27 cellular contexts compared by ENCODE assay signal in genomic region chr13:77891486-77891885, GRCh38. TPM values are rescaled to one million over a fixed set of nuclear protein-coding genes. Genes with fewer than 3 reads are reported as not detected.
"Had no signal": no experiment of that assay in that cellular context is flagged by ENCODE, and none has a peak within 500 bp of the region (broad histone marks: within the 10 kb centered on the region; RNA-seq: fewer than 3 reads in every experiment).

No MANE protein-coding gene starts in this region.

- DNase-seq: activated CD4-positive, alpha-beta T cell treated with anti-CD3 and anti-CD28 coated beads for 36 hours; activated CD4-positive, CD25-positive, alpha-beta regulatory T cell; activated CD8-positive, alpha-beta memory T cell treated with anti-CD3 and anti-CD28 coated beads, Interleukin-2, amount 10 ng/mL, durations not matched to agents 7 days and 5 days; activated CD8-positive, alpha-beta T cell treated with anti-CD3 and anti-CD28 coated beads, Interleukin-2, amount 10 ng/mL, durations not matched to agents 7 days and 5 days; activated naive CD4-positive, alpha-beta T cell; activated T-cell treated with anti-CD3 and anti-CD28 coated beads, Interleukin-2, amount 50 U/mL, for 72 hours; anterior cingulate cortex; effector CD4-positive, alpha-beta T cell; esophagus squamous epithelium; kidney; left colon; naive B cell; nephron progenitor cell; stimulated activated CD4-positive, alpha-beta T cell treated with anti-CD3 and anti-CD28 coated beads, Interleukin-1b, Interleukin-23, amount 100 ng/mL, for 48 hours; stimulated activated CD4-positive, alpha-beta T cell treated with anti-CD3 and anti-CD28 coated beads, Interleukin-4, amount 100 ng/mL, for 4 hours; stimulated activated CD8-positive, alpha-beta memory T cell treated with anti-CD3 and anti-CD28 coated beads, Interleukin-4, amount 100 ng/mL, for 48 hours; stimulated activated naive CD8-positive, alpha-beta T cell treated with anti-CD3 and anti-CD28 coated beads, Interleukin-15, amount 100 ng/mL, for 72 hours; substantia nigra; upper lobe of left lung had no signal

- H3K27me3 ChIP-seq: esophagus squamous epithelium, upper lobe of left lung had no signal

- H3K4me3 ChIP-seq: esophagus squamous epithelium, right atrium auricular region, smooth muscle cell, upper lobe of left lung had no signal

- H3K9me3 Mint-ChIP-seq: activated naive CD4-positive, alpha-beta T cell treated with anti-CD3 and anti-CD28 coated beads, Interleukin-2, amount 50 U/mL, for 72 hours; activated T-cell treated with anti-CD3 and anti-CD28 coated beads, Interleukin-2, amount 50 U/mL, for 72 hours; mesothelial cell of epicardium; nephron progenitor cell; stimulated activated memory B cell treated with anti-CD40 and anti-IgM and Interleukin-4, amounts not matched to agents 10 μg/mL and 1 μg/mL and 100 μg/mL, for 72 hours; stimulated activated naive CD8-positive, alpha-beta T cell treated with anti-CD3 and anti-CD28 coated beads, Interleukin-15, amount 100 ng/mL, for 72 hours; T-helper 2 cell treated with Interferon-gamma antibody and Interleukin-4, amounts not matched to agents 5 μg/mL and 100 μg/mL, for 36 hours had no signal

- H3K4me2 ChIP-seq: smooth muscle cell had no signal

- H3K27ac Mint-ChIP-seq: activated CD4-positive, alpha-beta T cell treated with anti-CD3 and anti-CD28 coated beads for 36 hours; activated CD8-positive, alpha-beta memory T cell treated with anti-CD3 and anti-CD28 coated beads, Interleukin-2, amount 10 ng/mL, durations not matched to agents 7 days and 5 days; activated CD8-positive, alpha-beta T cell treated with anti-CD3 and anti-CD28 coated beads, Interleukin-2, amount 10 ng/mL, durations not matched to agents 7 days and 5 days; activated naive CD4-positive, alpha-beta T cell treated with anti-CD3 and anti-CD28 coated beads, Interleukin-2, amount 50 U/mL, for 72 hours; activated T-cell treated with anti-CD3 and anti-CD28 coated beads, Interleukin-2, amount 50 U/mL, for 72 hours; mesothelial cell of epicardium; naive B cell; nephron progenitor cell; stimulated activated memory B cell treated with anti-CD40 and anti-IgM and Interleukin-4, amounts not matched to agents 10 μg/mL and 1 μg/mL and 100 μg/mL, for 72 hours; stimulated activated naive CD8-positive, alpha-beta T cell treated with anti-CD3 and anti-CD28 coated beads, Interleukin-15, amount 100 ng/mL, for 72 hours; T-helper 2 cell treated with Interferon-gamma antibody and Interleukin-4, amounts not matched to agents 5 μg/mL and 100 μg/mL, for 36 hours had no signal

- H3K9me3 ChIP-seq: esophagus squamous epithelium, right atrium auricular region, upper lobe of left lung had no signal

- ATAC-seq: activated CD4-positive, alpha-beta T cell treated with anti-CD3 and anti-CD28 coated beads for 36 hours; activated CD8-positive, alpha-beta memory T cell treated with anti-CD3 and anti-CD28 coated beads, Interleukin-2, amount 10 ng/mL, durations not matched to agents 7 days and 5 days; activated CD8-positive, alpha-beta T cell treated with anti-CD3 and anti-CD28 coated beads, Interleukin-2, amount 10 ng/mL, durations not matched to agents 7 days and 5 days; activated naive CD4-positive, alpha-beta T cell treated with anti-CD3 and anti-CD28 coated beads, Interleukin-2, amount 50 U/mL, for 72 hours; activated T-cell treated with anti-CD3 and anti-CD28 coated beads, Interleukin-2, amount 50 U/mL, for 72 hours; left colon; stimulated activated memory B cell treated with anti-CD40 and anti-IgM and Interleukin-4, amounts not matched to agents 10 μg/mL and 1 μg/mL and 100 μg/mL, for 72 hours; stimulated activated naive CD8-positive, alpha-beta T cell treated with anti-CD3 and anti-CD28 coated beads, Interleukin-15, amount 100 ng/mL, for 72 hours had no signal

- H3K4me3 Mint-ChIP-seq: activated CD4-positive, alpha-beta T cell treated with anti-CD3 and anti-CD28 coated beads for 36 hours; activated CD8-positive, alpha-beta memory T cell treated with anti-CD3 and anti-CD28 coated beads, Interleukin-2, amount 10 ng/mL, durations not matched to agents 7 days and 5 days; activated CD8-positive, alpha-beta T cell treated with anti-CD3 and anti-CD28 coated beads, Interleukin-2, amount 10 ng/mL, durations not matched to agents 7 days and 5 days; activated T-cell treated with anti-CD3 and anti-CD28 coated beads, Interleukin-2, amount 50 U/mL, for 72 hours; central memory CD8-positive, alpha-beta T cell; mesothelial cell of epicardium; naive B cell; nephron progenitor cell; stimulated activated memory B cell treated with anti-CD40 and anti-IgM and Interleukin-4, amounts not matched to agents 10 μg/mL and 1 μg/mL and 100 μg/mL, for 72 hours; stimulated activated naive CD8-positive, alpha-beta T cell treated with anti-CD3 and anti-CD28 coated beads, Interleukin-15, amount 100 ng/mL, for 72 hours; T-helper 2 cell treated with Interferon-gamma antibody and Interleukin-4, amounts not matched to agents 5 μg/mL and 100 μg/mL, for 36 hours had no signal

- H3K36me3 ChIP-seq: esophagus squamous epithelium, right atrium auricular region, upper lobe of left lung had no signal

- H3K27ac ChIP-seq: epithelial cell of prostate, esophagus squamous epithelium, right atrium auricular region, upper lobe of left lung had no signal

- H3K36me3 Mint-ChIP-seq: activated CD8-positive, alpha-beta memory T cell treated with anti-CD3 and anti-CD28 coated beads, Interleukin-2, amount 10 ng/mL, durations not matched to agents 7 days and 5 days; activated naive CD4-positive, alpha-beta T cell treated with anti-CD3 and anti-CD28 coated beads, Interleukin-2, amount 50 U/mL, for 72 hours; mesothelial cell of epicardium; naive B cell; stimulated activated memory B cell treated with anti-CD40 and anti-IgM and Interleukin-4, amounts not matched to agents 10 μg/mL and 1 μg/mL and 100 μg/mL, for 72 hours had no signal

- H3K4me1 Mint-ChIP-seq: activated CD4-positive, alpha-beta T cell treated with anti-CD3 and anti-CD28 coated beads for 36 hours; activated CD8-positive, alpha-beta memory T cell treated with anti-CD3 and anti-CD28 coated beads, Interleukin-2, amount 10 ng/mL, durations not matched to agents 7 days and 5 days; central memory CD8-positive, alpha-beta T cell; naive B cell; stimulated activated naive CD8-positive, alpha-beta T cell treated with anti-CD3 and anti-CD28 coated beads, Interleukin-15, amount 100 ng/mL, for 72 hours had no signal

RNA-seq across cellular contexts. Expression of gene EDNRB, which starts 27.1 kb away (rescaled TPM):
- total RNA-seq: activated CD4-positive, alpha-beta T cell treated with anti-CD3 and anti-CD28 coated beads for 36 hours; activated CD8-positive, alpha-beta memory T cell treated with anti-CD3 and anti-CD28 coated beads, Interleukin-2, amount 10 ng/mL, durations not matched to agents 7 days and 5 days; activated CD8-positive, alpha-beta T cell treated with anti-CD3 and anti-CD28 coated beads, Interleukin-2, amount 10 ng/mL, durations not matched to agents 7 days and 5 days; activated naive CD4-positive, alpha-beta T cell treated with anti-CD3 and anti-CD28 coated beads, Interleukin-2, amount 50 U/mL, for 72 hours; activated T-cell treated with anti-CD3 and anti-CD28 coated beads, Interleukin-2, amount 50 U/mL, for 72 hours had no signal
